In the genomic region with DNA sequence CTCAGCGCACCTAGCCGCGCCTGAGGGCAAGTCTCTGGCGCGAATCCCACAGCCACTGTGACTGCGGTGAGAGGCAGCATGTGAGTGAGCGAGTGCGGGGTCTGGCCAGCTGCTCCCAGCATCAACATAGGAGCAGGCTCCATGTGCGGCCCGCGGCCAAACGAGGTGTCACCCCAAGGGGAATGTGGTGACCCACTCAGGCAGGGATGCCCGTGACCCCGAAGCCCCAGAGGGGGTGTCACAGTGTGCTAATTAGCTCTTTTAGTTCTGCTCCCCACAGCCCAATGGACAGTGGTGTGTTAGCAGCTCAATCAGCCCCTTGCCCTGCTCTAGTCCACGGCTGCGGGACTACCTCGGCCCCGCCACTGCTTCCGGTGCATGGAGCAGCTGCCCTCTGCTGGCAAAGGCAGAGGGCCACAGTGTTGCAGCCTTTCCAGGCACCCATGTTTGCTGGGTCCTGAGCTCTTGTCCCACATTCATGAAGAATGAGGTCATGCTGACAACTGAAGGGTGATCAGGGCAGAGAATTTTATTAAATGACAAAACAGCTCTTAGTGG, we compare ENCODE assay signal across 11 cellular contexts.
DNase-seq lines count a peak whose midpoint lies in the region; ATAC-seq and TF ChIP-seq lines count a peak whose summit lies in the region.
"Had no signal": no experiment of that assay in that cellular context is flagged by ENCODE, and none has a peak within 500 bp of the region (broad histone marks: within the 10 kb centered on the region; RNA-seq: fewer than 3 reads in every experiment).

No MANE protein-coding gene starts in this region.

- no peak for TF ChIP-seq CTCF in activated CD8-positive, alpha-beta T cell treated with anti-CD3 and anti-CD28 coated beads for 36 hours (IDR thresholded peaks at IDR 0.05)
- peak; percentile 61 for TF ChIP-seq CTCF in neural progenitor cell (IDR thresholded peaks at IDR 0.05)
- TF ChIP-seq CTCF in ovary (IDR thresholded peaks at IDR 0.05): no peak

- CTCF ChIA-PET in activated CD8-positive, alpha-beta T cell treated with anti-CD3 and anti-CD28 coated beads for 36 hours (lab: Charles Lee): interaction anchor here (0.8 to 1.2 kb wide), 4 partner anchors 13 to 130 kb away, joined by 3 to 5 read pairs (median 3); no protein-coding TSS in a partner anchor

- H3K36me3 Mint-ChIP-seq in activated CD8-positive, alpha-beta T cell treated with anti-CD3 and anti-CD28 coated beads for 36 hours (ENCODE audit: low read depth): no peaks in the 10 kb centered on the region
- H3K36me3 Mint-ChIP-seq in neural progenitor cell: no peaks in the 10 kb centered on the region

- no peak for TF ChIP-seq EP300 in ovary (IDR thresholded peaks at IDR 0.05)

- H3K27me3 Mint-ChIP-seq in activated CD8-positive, alpha-beta T cell treated with anti-CD3 and anti-CD28 coated beads for 36 hours: peaks cover 1% of the 10 kb centered on the region
- no peaks in the 10 kb centered on the region for H3K27me3 Mint-ChIP-seq in neural progenitor cell (ENCODE audit: insufficient read depth, low read depth)

- H3K4me3 Mint-ChIP-seq in activated CD8-positive, alpha-beta T cell treated with anti-CD3 and anti-CD28 coated beads for 36 hours: no peak overlapping the region
- H3K4me3 Mint-ChIP-seq in neural progenitor cell: no peak overlapping the region

- no peaks in the 10 kb centered on the region for H3K79me2 ChIP-seq in neural progenitor cell (ENCODE audit: low read depth)

- intact Hi-C loops in activated CD8-positive, alpha-beta T cell treated with anti-CD3 and anti-CD28 coated beads for 36 hours (cut with micrococcal nuclease): no loop called here
- intact Hi-C loops in ovary (cut with DNase I): no loop called here
- intact Hi-C loops in posterior vena cava (cut with DNase I): no loop called here

- H3K4me1 ChIP-seq in neural progenitor cell (peaks cover 11% of the 10 kb centered on the region), ovary (ENCODE audit: insufficient read depth) (no peaks in the 10 kb centered on the region)
- H3K4me1 ChIP-seq: psoas muscle had no signal

- no peak for TF ChIP-seq POLR2A in ovary (IDR thresholded peaks at IDR 0.05)

- no peak overlapping the region for H2AFZ ChIP-seq in neural progenitor cell (replicated peaks)

- H4K20me1 ChIP-seq in neural progenitor cell (ENCODE audit: low read depth): no peaks in the 10 kb centered on the region

- ATAC-seq in HG03460 (IDR thresholded peaks at IDR 0.05; ENCODE audit: unreplicated experiment): peak; percentile 59
- ATAC-seq in activated CD8-positive, alpha-beta T cell treated with anti-CD3 and anti-CD28 coated beads for 36 hours: no peak
- ATAC-seq: psoas muscle had no signal

- DNase-seq in DMS 273 (lab: John Stamatoyannopoulos, UW; ENCODE audit: unreplicated experiment) (peak; percentile 1), DMS 273 treated with DMSO at 0.1 percent for 48 hours (lab: John Stamatoyannopoulos, UW) (no peak), neural progenitor cell (ENCODE audit: low spot score) (peak; percentile 59), ovary (no peak), posterior vena cava (ENCODE audit: low spot score) (no peak)
- DNase-seq in activated CD8-positive, alpha-beta T cell treated with anti-CD3 and anti-CD28 coated beads for 36 hours: peak; percentile 15
- no peak for DNase-seq in activated effector memory CD4-positive, alpha-beta T cell treated with Interleukin-2 at 50 U/mL for 16 hours
- DNase-seq: activated gamma-delta T cell, HCEC 1CT, psoas muscle had no signal

- no peak overlapping the region for H3K4me3 ChIP-seq in neural progenitor cell
- H3K4me3 ChIP-seq in ovary: no peak overlapping the region
- H3K4me3 ChIP-seq: psoas muscle had no signal

- H3K4me1 Mint-ChIP-seq in activated CD8-positive, alpha-beta T cell treated with anti-CD3 and anti-CD28 coated beads for 36 hours (ENCODE audit: low read depth): peaks cover 3% of the 10 kb centered on the region
- H3K4me1 Mint-ChIP-seq in neural progenitor cell: peaks cover 16% of the 10 kb centered on the region

- H3K9me3 ChIP-seq in neural progenitor cell (ENCODE audit: low read depth) (no peaks in the 10 kb centered on the region), ovary (no peaks in the 10 kb centered on the region)
- H3K9me3 ChIP-seq: psoas muscle had no signal

- H3K27ac ChIP-seq in neural progenitor cell: no peak overlapping the region
- H3K27ac ChIP-seq in ovary: no peak overlapping the region
- H3K27ac ChIP-seq: psoas muscle had no signal

- no peaks in the 10 kb centered on the region for H3K27me3 ChIP-seq in neural progenitor cell
- H3K27me3 ChIP-seq in ovary: no peaks in the 10 kb centered on the region

- no peak overlapping the region for H3K4me2 ChIP-seq in neural progenitor cell

- H3F3A ChIP-seq in neural progenitor cell (ENCODE audit: low read depth): no peaks in the 10 kb centered on the region

- no peak overlapping the region for H3K27ac Mint-ChIP-seq in activated CD8-positive, alpha-beta T cell treated with anti-CD3 and anti-CD28 coated beads for 36 hours
- H3K27ac Mint-ChIP-seq in neural progenitor cell: no peak overlapping the region

- H3K9ac ChIP-seq in neural progenitor cell: no peak overlapping the region

- no peaks in the 10 kb centered on the region for H3K9me3 Mint-ChIP-seq in activated CD8-positive, alpha-beta T cell treated with anti-CD3 and anti-CD28 coated beads for 36 hours
- peaks cover 3% of the 10 kb centered on the region for H3K9me3 Mint-ChIP-seq in neural progenitor cell

- POLR2A ChIA-PET in activated CD8-positive, alpha-beta T cell treated with anti-CD3 and anti-CD28 coated beads for 36 hours (lab: Charles Lee): no interaction called here

- 96 to 97% (median 96%) methylated on average over 15 to 19 of the region's 19 CpGs for WGBS in ovary, 3 donors

- H3K36me3 ChIP-seq in neural progenitor cell: no peaks in the 10 kb centered on the region
- H3K36me3 ChIP-seq in ovary: no peaks in the 10 kb centered on the region

Comparison
In these comparisons a context has a peak if more than half of its experiments do, and no peak if none do; other contexts are left out.
1. DNase-seq: peak in DMS 273 (single experiment), activated CD8-positive, alpha-beta T cell treated with anti-CD3 and anti-CD28 coated beads for 36 hours (single experiment) and neural progenitor cell (single experiment); none in DMS 273 treated with DMSO at 0.1 percent for 48 hours (single experiment), ovary (0 of 5), activated effector memory CD4-positive, alpha-beta T cell treated with Interleukin-2 at 50 U/mL for 16 hours (single experiment) and posterior vena cava (single experiment).